ENCODE assay signal across 8 cellular contexts in genomic region chr3:171257251-171258179, GRCh38.
A peak's percentile ranks its signal among the peaks of the same experiment; 100 is the strongest.
DNase-seq lines count a peak whose midpoint lies in the region; ATAC-seq lines count a peak whose summit lies in the region.

No MANE protein-coding gene starts in this region.

- peak; percentile 61 for ATAC-seq in GM21515 (IDR thresholded peaks at IDR 0.05; ENCODE audit: unreplicated experiment)
- peak; percentile 38 for ATAC-seq in HG03575 (IDR thresholded peaks at IDR 0.05; ENCODE audit: extremely low read depth, insufficient number of reproducible peaks, low FRiP score, unreplicated experiment)

- DNase-seq in GM04503 (ENCODE audit: low read depth) (peak; percentile 84), glomerular visceral epithelial cell (ENCODE audit: extremely low spot score) (peak; percentile 53), NCI-H2081 (lab: John Stamatoyannopoulos, UW) (no peak), NCI-H1694 treated with DMSO at 0.1 percent for 48 hours (lab: John Stamatoyannopoulos, UW) (no peak), UCSD-AML1 (lab: John Stamatoyannopoulos, UW; ENCODE audit: unreplicated experiment) (no peak)
- DNase-seq in activated CD4-positive, alpha-beta T cell treated with anti-CD3 and anti-CD28 coated beads for 4 hours = no peak

Comparison
In these comparisons a context has a peak if more than half of its experiments do, and no peak if none do; other contexts are left out.
1. DNase-seq: peak in GM04503 (single experiment) and glomerular visceral epithelial cell (single experiment); none in NCI-H2081 (0 of 2), NCI-H1694 treated with DMSO at 0.1 percent for 48 hours (single experiment), activated CD4-positive, alpha-beta T cell treated with anti-CD3 and anti-CD28 coated beads for 4 hours (0 of 2) and UCSD-AML1 (single experiment).